Comparison of ENCODE assay signal across 9 cellular contexts in genomic region chr7:17690030-17690429, GRCh38.
DNase-seq lines count a peak whose midpoint lies in the region; ATAC-seq, FAIRE-seq and TF ChIP-seq lines count a peak whose summit lies in the region.
"Had no signal": no experiment of that assay in that cellular context is flagged by ENCODE, and none has a peak within 500 bp of the region (broad histone marks: within the 10 kb centered on the region; RNA-seq: fewer than 3 reads in every experiment).

No MANE protein-coding gene starts in this region.

- no peak overlapping the region for H3K27ac Mint-ChIP-seq in activated CD8-positive, alpha-beta T cell treated with anti-CD3 and anti-CD28 coated beads, Interleukin-2, amount 10 ng/mL, durations not matched to agents 7 days and 5 days
- H3K27ac Mint-ChIP-seq: immature natural killer cell had no signal

- H3K4me2 ChIP-seq in keratinocyte (ENCODE audit: control insufficient read depth, extremely low read depth, insufficient read depth, low read depth, low read length) = peak overlapping the region; percentile 34

- no peaks in the 10 kb centered on the region for H3K79me2 ChIP-seq in keratinocyte (ENCODE audit: control insufficient read depth, insufficient read depth, low read length)

- DNase-seq in GF-D8 (lab: John Stamatoyannopoulos, UW) (peak; percentile 81), RKO (ENCODE audit: low spot score) (peak; percentile 19), keratinocyte (ENCODE audit: low read depth, low spot score) (no peak), COLO668 (lab: John Stamatoyannopoulos, UW; ENCODE audit: unreplicated experiment) (no peak), GM10248 (ENCODE audit: extremely low spot score) (no peak), Right ventricle myocardium inferior (ENCODE audit: missing footprints) (no peak)
- no peak for DNase-seq in activated CD8-positive, alpha-beta T cell treated with anti-CD3 and anti-CD28 coated beads, Interleukin-2, amount 10 ng/mL, durations not matched to agents 7 days and 5 days
- DNase-seq: immature natural killer cell had no signal

- no peaks in the 10 kb centered on the region for H3K27me3 Mint-ChIP-seq in activated CD8-positive, alpha-beta T cell treated with anti-CD3 and anti-CD28 coated beads, Interleukin-2, amount 10 ng/mL, durations not matched to agents 7 days and 5 days (ENCODE audit: low read depth)

- ATAC-seq in HG02759 (IDR thresholded peaks at IDR 0.05; ENCODE audit: unreplicated experiment) (peak; percentile 85), Right ventricle myocardium inferior (no peak)
- no peak for ATAC-seq in activated CD8-positive, alpha-beta T cell treated with anti-CD3 and anti-CD28 coated beads, Interleukin-2, amount 10 ng/mL, durations not matched to agents 7 days and 5 days

- no peaks in the 10 kb centered on the region for H3K9me3 ChIP-seq in keratinocyte (ENCODE audit: control insufficient read depth, low read depth, low read length)

- H3K27me3 ChIP-seq in keratinocyte (ENCODE audit: control insufficient read depth, extremely low read depth, insufficient read depth, low read length) = no peaks in the 10 kb centered on the region

- dilution Hi-C loops in keratinocyte (cut with MboI; ENCODE audit: extremely low pct_ligation_motif_present, low sequenced_read_pairs) = no loop called here

- H3K27ac ChIP-seq in keratinocyte (ENCODE audit: control insufficient read depth, insufficient read depth, low read length) = peak overlapping the region; percentile 55

- H3K4me3 Mint-ChIP-seq in activated CD8-positive, alpha-beta T cell treated with anti-CD3 and anti-CD28 coated beads, Interleukin-2, amount 10 ng/mL, durations not matched to agents 7 days and 5 days = no peak overlapping the region
- H3K4me3 Mint-ChIP-seq: immature natural killer cell had no signal

- H3K36me3 Mint-ChIP-seq in activated CD8-positive, alpha-beta T cell treated with anti-CD3 and anti-CD28 coated beads, Interleukin-2, amount 10 ng/mL, durations not matched to agents 7 days and 5 days (ENCODE audit: low read depth) = no peaks in the 10 kb centered on the region
- H3K36me3 Mint-ChIP-seq: immature natural killer cell had no signal

- H3K9me3 Mint-ChIP-seq in activated CD8-positive, alpha-beta T cell treated with anti-CD3 and anti-CD28 coated beads, Interleukin-2, amount 10 ng/mL, durations not matched to agents 7 days and 5 days (ENCODE audit: insufficient read depth) = no peaks in the 10 kb centered on the region
- H3K9me3 Mint-ChIP-seq: immature natural killer cell had no signal

- FAIRE-seq in keratinocyte (lab: Jason Lieb, UNC) = peak; percentile 93

- peaks cover 13% of the 10 kb centered on the region for H3K4me1 ChIP-seq in keratinocyte (ENCODE audit: control insufficient read depth, extremely low read depth, insufficient read depth, low read length)

- H3K36me3 ChIP-seq in keratinocyte (ENCODE audit: control insufficient read depth in 2 of 2, extremely low read depth in 1 of 2, insufficient read depth in 2 of 2, low read length in 2 of 2) = no peaks in the 10 kb centered on the region

- H2AFZ ChIP-seq in keratinocyte (ENCODE audit: control insufficient read depth, low read length) = no peak overlapping the region

- intact Hi-C loops in Right ventricle myocardium inferior (cut with DNase I) = no loop called here

- H3K4me1 Mint-ChIP-seq in activated CD8-positive, alpha-beta T cell treated with anti-CD3 and anti-CD28 coated beads, Interleukin-2, amount 10 ng/mL, durations not matched to agents 7 days and 5 days (ENCODE audit: low read depth) = peaks cover 5% of the 10 kb centered on the region
- H3K4me1 Mint-ChIP-seq: immature natural killer cell had no signal

- POLR2A ChIA-PET in activated CD8-positive, alpha-beta T cell treated with anti-CD3 and anti-CD28 coated beads, Interleukin-2, amount 10 ng/mL, durations not matched to agents 7 days and 5 days (lab: Charles Lee) = no interaction called here
- POLR2A ChIA-PET in GM10248 (lab: Yijun Ruan, JAX) = no interaction called here

- H4K20me1 ChIP-seq in keratinocyte (ENCODE audit: control insufficient read depth, extremely low read depth, insufficient read depth, low read length) = no peaks in the 10 kb centered on the region

- CTCF ChIA-PET in activated CD8-positive, alpha-beta T cell treated with anti-CD3 and anti-CD28 coated beads, Interleukin-2, amount 10 ng/mL, durations not matched to agents 7 days and 5 days (lab: Charles Lee) = no interaction called here
- CTCF ChIA-PET in GM10248 (lab: Yijun Ruan, JAX) = interaction anchor here (0.8 to 5.9 kb wide), 5 partner anchors 9 to 656 kb away, joined by 3 to 25 read pairs (median 4); no protein-coding TSS in a partner anchor

- no peak overlapping the region for H3K9ac ChIP-seq in keratinocyte (ENCODE audit: control insufficient read depth, extremely low read depth, insufficient read depth, low read length)

- no peaks in the 10 kb centered on the region for H3K9me1 ChIP-seq in keratinocyte (ENCODE audit: control insufficient read depth, extremely low read depth, insufficient read depth, low read length)

- TF ChIP-seq CTCF in keratinocyte (optimal IDR thresholded peaks at IDR 0.05 in 1 of 3, IDR thresholded peaks at IDR 0.05 in 1 of 3, conservative IDR thresholded peaks at IDR 0.05 in 1 of 3; ENCODE audit: extremely low read depth in 1 of 3, insufficient read depth in 2 of 3, low read length in 3 of 3) (no peak), GM10248 (IDR thresholded peaks at IDR 0.05; ENCODE audit: control extremely low read depth, extremely low read depth, low read depth, missing control alignments) (no peak)

- H3K4me3 ChIP-seq in keratinocyte (ENCODE audit: control insufficient read depth in 2 of 3, extremely low read depth in 1 of 3, insufficient read depth in 2 of 3, low read depth in 1 of 3, low read length in 3 of 3) = no peak overlapping the region

Comparison
In these comparisons a context has a peak if more than half of its experiments do, and no peak if none do; other contexts are left out.
1. DNase-seq: peak in GF-D8 (single experiment) and RKO (single experiment); none in keratinocyte (single experiment), activated CD8-positive, alpha-beta T cell treated with anti-CD3 and anti-CD28 coated beads, Interleukin-2, amount 10 ng/mL, durations not matched to agents 7 days and 5 days (single experiment), COLO668 (single experiment), GM10248 (single experiment) and Right ventricle myocardium inferior (single experiment).